35 cellular contexts compared by ENCODE assay signal in the genomic region with DNA sequence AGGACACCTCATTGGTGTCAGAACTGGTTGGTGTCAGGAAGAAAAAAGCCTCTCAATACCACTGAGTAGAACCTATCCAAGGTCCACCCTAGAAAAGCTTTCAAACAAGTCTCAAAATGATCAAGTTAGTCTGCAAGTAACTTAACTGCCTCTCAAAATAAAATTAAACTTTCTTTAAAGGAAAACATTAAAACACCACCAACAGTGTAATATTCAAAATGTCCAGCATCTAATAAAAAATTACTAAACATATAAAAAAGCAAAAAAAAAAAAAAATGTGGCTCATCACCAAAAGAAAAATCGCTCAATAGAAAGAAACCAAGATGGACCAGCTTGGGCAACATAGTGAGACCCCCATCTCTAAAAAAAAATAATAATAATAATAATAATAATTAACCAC. TPM values are rescaled to one million over a fixed set of nuclear protein-coding genes. Genes with fewer than 3 reads are reported as not detected.
"Had no signal": no experiment of that assay in that cellular context is flagged by ENCODE, and none has a peak within 500 bp of the region (broad histone marks: within the 10 kb centered on the region; RNA-seq: fewer than 3 reads in every experiment).

No MANE protein-coding gene starts in this region.

- H3K27me3 ChIP-seq: ascending aorta, body of pancreas, brain microvascular endothelial cell, breast epithelium had no signal

- H3K36me3 ChIP-seq: adrenal gland, ascending aorta, brain microvascular endothelial cell, breast epithelium, cardiac muscle cell had no signal

- DNase-seq: activated effector memory CD4-positive, alpha-beta T cell treated with anti-CD3 and anti-CD28 coated beads, Interleukin-2, amount 50 U/mL, for 16 hours; activated effector memory CD4-positive, alpha-beta T cell treated with Interleukin-2 at 50 U/mL for 16 hours; activated gamma-delta T cell; activated gamma-delta T cell treated with Interleukin-2 at 50 U/mL for 16 hours; activated naive CD4-positive, alpha-beta T cell; activated naive CD4-positive, alpha-beta T cell treated with anti-CD3 and anti-CD28 coated beads for 36 hours; activated naive CD4-positive, alpha-beta T cell treated with anti-CD3 and anti-CD28 coated beads, Interleukin-2, amount 10 ng/mL, durations not matched to agents 7 days and 5 days; activated naive CD4-positive, alpha-beta T cell treated with anti-CD3 and anti-CD28 coated beads, Interleukin-2, amount 50 U/mL, for 16 hours; activated naive CD4-positive, alpha-beta T cell treated with Interleukin-2 at 50 U/mL for 16 hours; activated naive CD8-positive, alpha-beta T cell treated with anti-CD3 and anti-CD28 coated beads for 36 hours; activated naive CD8-positive, alpha-beta T cell treated with anti-CD3 and anti-CD28 coated beads, Interleukin-2, amount 10 ng/mL, durations not matched to agents 7 days and 5 days; activated naive CD8-positive, alpha-beta T cell treated with anti-CD3 and anti-CD28 coated beads, Interleukin-2, amount 50 U/mL, for 24 hours; activated T-cell treated with anti-CD3 and anti-CD28 coated beads, Interleukin-2, amount 50 U/mL, for 1 hour; activated T-cell treated with anti-CD3 and anti-CD28 coated beads, Interleukin-2, amount 50 U/mL, for 24 hours; activated T-cell treated with anti-CD3 and anti-CD28 coated beads, Interleukin-2, amount 50 U/mL, for 4 hours; activated T-cell treated with anti-CD3 and anti-CD28 coated beads, Interleukin-2, amount 50 U/mL, for 48 hours; activated T-cell treated with anti-CD3 and anti-CD28 coated beads, Interleukin-2, amount 50 U/mL, for 72 hours; adrenal gland; amniotic stem cell; amygdala; anterior cingulate cortex; aorta; body of pancreas; brain microvascular endothelial cell; caudate nucleus; central memory CD4-positive, alpha-beta T cell; cerebellar nuclear complex had no signal

- H3K4me1 ChIP-seq: adrenal gland, ascending aorta, body of pancreas, breast epithelium had no signal

- H3K4me3 ChIP-seq: adrenal gland, ascending aorta, body of pancreas, breast epithelium, cardiac muscle cell had no signal

- H3K27ac ChIP-seq: adrenal gland, ascending aorta, body of pancreas, brain microvascular endothelial cell, breast epithelium, cardiac muscle cell had no signal

- H3K9me3 ChIP-seq: adrenal gland, ascending aorta, body of pancreas, breast epithelium had no signal

- FAIRE-seq: astrocyte, bronchial epithelial cell had no signal

RNA-seq across cellular contexts. Expression of gene OLFML2B, which starts 18.7 kb away (rescaled TPM):
- total RNA-seq: activated T-cell treated with anti-CD3 and anti-CD28 coated beads, Interleukin-2, amount 50 U/mL, for 72 hours; activated T-helper 1 cell treated with anti-CD3 and anti-CD28 coated beads, Interleukin-12 subunit alpha, Interleukin-12 subunit beta, Interleukin-2, Interleukin-4 antibody, amounts not matched to agents 30 ng/mL and 10 ng/mL and 1 ng/mL, durations not matched to agents 14 hours and 24 hours and 36 hours; activated T-helper 17 cell treated with anti-CD3 and anti-CD28 coated beads, Interleukin-2, amount 50 U/mL, for 72 hours; activated T-helper 2 cell treated with anti-CD3 and anti-CD28 coated beads, Interferon-gamma antibody, Interleukin-2, Interleukin-4, amounts not matched to agents 10 μg/mL and 5 μg/mL and 100 μg/mL, durations not matched to agents 14 hours and 24 hours and 36 hours; bronchial epithelial cell had no signal

RNA-seq across cellular contexts. Expression of gene NOS1AP, which starts 27.1 kb away (rescaled TPM):
- total RNA-seq: activated naive CD8-positive, alpha-beta T cell treated with anti-CD3 and anti-CD28 coated beads, Interleukin-2, amount 10 ng/mL, durations not matched to agents 7 days and 5 days; activated T-helper 2 cell treated with anti-CD3 and anti-CD28 coated beads, Interferon-gamma antibody, Interleukin-2, Interleukin-4, amounts not matched to agents 10 μg/mL and 5 μg/mL and 100 μg/mL, durations not matched to agents 14 hours and 24 hours and 36 hours had no signal
